18 cellular contexts compared by ENCODE assay signal in genomic region chr6:11645016-11645415, GRCh38.
"Had no signal": no experiment of that assay in that cellular context is flagged by ENCODE, and none has a peak within 500 bp of the region (broad histone marks: within the 10 kb centered on the region; RNA-seq: fewer than 3 reads in every experiment).

No MANE protein-coding gene starts in this region.

- DNase-seq: activated CD4-positive, alpha-beta T cell treated with anti-CD3 and anti-CD28 coated beads, Interleukin-2, amount 50 U/mL, for 1 hour; activated naive CD4-positive, alpha-beta T cell treated with anti-CD3 and anti-CD28 coated beads, Interleukin-2, amount 10 ng/mL, durations not matched to agents 7 days and 5 days; activated T-cell treated with anti-CD3 and anti-CD28 coated beads for 4 hours; caudate nucleus; effector CD4-positive, alpha-beta T cell; gastrocnemius medialis; left lung; mammary epithelial cell; mucosa of descending colon; naive thymus-derived CD4-positive, alpha-beta T cell; ovary; spleen; stimulated activated naive CD8-positive, alpha-beta T cell treated with anti-CD3 and anti-CD28 coated beads, Interleukin-15, amount 100 ng/mL, for 72 hours; T-helper 9 cell; testis; upper lobe of right lung had no signal

- H3K4me3 ChIP-seq: coronary artery, esophagus muscularis mucosa, gastrocnemius medialis, left lung, mucosa of descending colon, ovary, spleen, testis, upper lobe of right lung had no signal

- H3K9me3 ChIP-seq: gastrocnemius medialis, left lung, ovary, testis, upper lobe of right lung had no signal

- H3K27me3 ChIP-seq: esophagus muscularis mucosa, gastrocnemius medialis, left lung, ovary, spleen, testis, upper lobe of right lung had no signal

- H3K4me1 ChIP-seq: gastrocnemius medialis, upper lobe of right lung had no signal

- H3K36me3 ChIP-seq: esophagus muscularis mucosa, gastrocnemius medialis, left lung, ovary, spleen, upper lobe of right lung had no signal

- H3K27ac ChIP-seq: coronary artery, esophagus muscularis mucosa, gastrocnemius medialis, left lung, ovary, spleen, testis, upper lobe of right lung had no signal
